In genomic region chr1:1210726-1211540, GRCh38 we compare ENCODE assay signal across 14 cellular contexts. TPM values are rescaled to one million over a fixed set of nuclear protein-coding genes. Genes with fewer than 3 reads are reported as not detected.
DNase-seq lines count a peak whose midpoint lies in the region; FAIRE-seq lines count a peak whose summit lies in the region.
"Had no signal": no experiment of that assay in that cellular context is flagged by ENCODE, and none has a peak within 500 bp of the region (broad histone marks: within the 10 kb centered on the region; RNA-seq: fewer than 3 reads in every experiment).

No MANE protein-coding gene starts in this region.

- H4K5ac ChIP-seq in mesendoderm (ENCODE audit: low read length): no peak overlapping the region

- H3K27ac ChIP-seq in mesendoderm (ENCODE audit: low read depth, low read length): no peak overlapping the region
- H3K27ac ChIP-seq: left lung had no signal

- H3K23ac ChIP-seq in mesendoderm (ENCODE audit: low read length): no peak overlapping the region

- DNase-seq in activated effector memory CD4-positive, alpha-beta T cell treated with anti-CD3 and anti-CD28 coated beads, Interleukin-2, amount 50 U/mL, for 16 hours: peak; percentile 62
- no peak for DNase-seq in activated effector memory CD4-positive, alpha-beta T cell treated with Interleukin-2 at 50 U/mL for 16 hours
- DNase-seq in activated naive CD4-positive, alpha-beta T cell treated with anti-CD3 and anti-CD28 coated beads, Interleukin-2, amount 50 U/mL, for 16 hours: peak; percentile 11
- DNase-seq in stimulated activated CD8-positive, alpha-beta memory T cell treated with anti-CD3 and anti-CD28 coated beads, Interleukin-4, amount 100 ng/mL, for 48 hours: peak; percentile 24
- DNase-seq in mesendoderm: no peak
- DNase-seq in frontal cortex (ENCODE audit: low spot score in 2 of 2): no peak
- DNase-seq: amniotic stem cell, MV-4-11, NCI-H524, occipital lobe, SHP77 had no signal

- FAIRE-seq in frontal cortex (lab: Jason Lieb, UNC): no peak
- FAIRE-seq: G401.6 had no signal

- H3K36me3 ChIP-seq in mesendoderm (ENCODE audit: control insufficient read depth, insufficient read depth, low read length): no peaks in the 10 kb centered on the region

- no peak overlapping the region for H2BK15ac ChIP-seq in mesendoderm (replicated peaks; ENCODE audit: low read depth)

- no peak overlapping the region for H2BK5ac ChIP-seq in mesendoderm (ENCODE audit: low read length)

- H4K8ac ChIP-seq in mesendoderm (ENCODE audit: low read depth, low read length): no peak overlapping the region

- no peaks in the 10 kb centered on the region for H3K79me2 ChIP-seq in mesendoderm (ENCODE audit: control insufficient read depth, insufficient read depth, low read length)

- no peaks in the 10 kb centered on the region for H3K27me3 ChIP-seq in mesendoderm (ENCODE audit: insufficient read depth, low read length, poor library complexity)

- H3K4me2 ChIP-seq in mesendoderm (ENCODE audit: low read length): no peak overlapping the region

- no peak overlapping the region for H3K18ac ChIP-seq in mesendoderm (ENCODE audit: low read length)

- H3K9ac ChIP-seq in mesendoderm (ENCODE audit: low read length): no peak overlapping the region

- WGBS in mesendoderm (ENCODE audit: extremely low coverage, insufficient coverage, low lambda C conversion rate): no CpG with 5 or more reads among the region's 31 CpGs

- H3K4ac ChIP-seq in mesendoderm (ENCODE audit: low read depth, low read length): no peak overlapping the region

- H3K4me3 ChIP-seq in mesendoderm (ENCODE audit: low read length): no peak overlapping the region
- H3K4me3 ChIP-seq: dorsolateral prefrontal cortex, left lung had no signal

- H2BK120ac ChIP-seq in mesendoderm (ENCODE audit: low read depth, low read length): no peak overlapping the region

- no peaks in the 10 kb centered on the region for H3K4me1 ChIP-seq in mesendoderm (ENCODE audit: control insufficient read depth, low read depth, low read length)

- no peak overlapping the region for H2AK5ac ChIP-seq in mesendoderm (ENCODE audit: low read length)

- H3K56ac ChIP-seq in mesendoderm (ENCODE audit: low read length): no peak overlapping the region

- H3K79me1 ChIP-seq in mesendoderm (ENCODE audit: low read length): no peaks in the 10 kb centered on the region

RNA-seq across cellular contexts. Expression of gene TNFRSF4, which starts 3.0 kb away (rescaled TPM):
- polyA plus RNA-seq in mesendoderm (2013, experiment 1 of 2): 0.04 TPM
- polyA plus RNA-seq in mesendoderm (2013, experiment 2 of 2): not detected
- not detected for total RNA-seq in frontal cortex
- total RNA-seq: occipital lobe had no signal

RNA-seq across cellular contexts. Expression of gene TNFRSF18, which starts 4.5 kb away (rescaled TPM):
- 0.15 TPM for polyA plus RNA-seq in mesendoderm (2013, experiment 1 of 2)
- polyA plus RNA-seq in mesendoderm (2013, experiment 2 of 2): 0.08 TPM
- not detected for total RNA-seq in frontal cortex
- total RNA-seq: occipital lobe had no signal

RNA-seq across cellular contexts. Expression of gene SDF4, which starts 20.9 kb away (rescaled TPM):
- polyA plus RNA-seq in mesendoderm (2013, experiment 1 of 2): 63.5 TPM
- polyA plus RNA-seq in mesendoderm (2013, experiment 2 of 2): 65.5 TPM
- 22.8 TPM for total RNA-seq in frontal cortex

RNA-seq across cellular contexts. Expression of gene B3GALT6, which starts 21.1 kb away (rescaled TPM):
- polyA plus RNA-seq in mesendoderm (2013, experiment 1 of 2): 15.5 TPM
- polyA plus RNA-seq in mesendoderm (2013, experiment 2 of 2): 14.8 TPM
- 24.1 TPM for total RNA-seq in frontal cortex

RNA-seq across cellular contexts. Expression of gene C1QTNF12, which starts 35.6 kb away (rescaled TPM):
- 1.9 TPM for polyA plus RNA-seq in mesendoderm (2013, experiment 1 of 2)
- polyA plus RNA-seq in mesendoderm (2013, experiment 2 of 2): 1.6 TPM
- not detected for total RNA-seq in frontal cortex
- total RNA-seq: occipital lobe had no signal

Comparison
In these comparisons a context has a peak if more than half of its experiments do, and no peak if none do; other contexts are left out.
1. DNase-seq: peak in activated effector memory CD4-positive, alpha-beta T cell treated with anti-CD3 and anti-CD28 coated beads, Interleukin-2, amount 50 U/mL, for 16 hours (single experiment), activated naive CD4-positive, alpha-beta T cell treated with anti-CD3 and anti-CD28 coated beads, Interleukin-2, amount 50 U/mL, for 16 hours (single experiment) and stimulated activated CD8-positive, alpha-beta memory T cell treated with anti-CD3 and anti-CD28 coated beads, Interleukin-4, amount 100 ng/mL, for 48 hours (single experiment); none in activated effector memory CD4-positive, alpha-beta T cell treated with Interleukin-2 at 50 U/mL for 16 hours (single experiment), mesendoderm (single experiment) and frontal cortex (0 of 2).